1 cellular context compared by ENCODE assay signal in genomic region chr20:10603971-10604864, GRCh38.
TF ChIP-seq lines count a peak whose summit lies in the region.

No MANE protein-coding gene starts in this region.

TF ChIP-seq in SK-N-SH, 30 proteins besides CTCF, POLR2A, EP300 and RAD21 (continued from another document):
- TF ChIP-seq USF1 (IDR thresholded peaks at IDR 0.05; ENCODE audit: borderline replicate concordance, low read depth) (no peak), RXRA (IDR thresholded peaks at IDR 0.05; ENCODE audit: borderline replicate concordance, low read depth) (no peak), GATA2 (CRISPR knock-in tag; IDR thresholded peaks at IDR 0.05) (no peak), FOSL2 (IDR thresholded peaks at IDR 0.05; ENCODE audit: borderline replicate concordance, low read depth) (peak; percentile 78; the same call in 1 of the 2 replicates), JUND (IDR thresholded peaks at IDR 0.05) (peak; percentile 75)
